1 cellular context compared by ENCODE assay signal in the genomic region with DNA sequence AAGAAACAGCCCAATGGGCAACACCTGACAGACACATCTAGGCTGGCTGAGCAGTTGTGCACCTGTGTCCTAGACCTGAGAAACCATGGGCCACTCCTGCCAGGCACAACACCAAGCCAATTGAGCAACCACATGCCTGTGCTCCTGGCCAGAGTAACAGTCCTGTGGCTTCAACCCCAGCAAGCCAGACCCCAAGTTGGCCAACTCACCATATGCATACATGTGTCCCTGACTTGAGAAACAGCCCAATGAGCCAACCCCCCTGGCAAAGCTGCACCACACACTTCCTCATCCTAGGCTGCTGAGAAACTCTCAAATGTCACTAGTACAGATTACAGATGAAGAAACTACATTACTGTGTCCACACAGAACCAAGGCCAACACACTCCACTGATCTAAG.
TF ChIP-seq lines count a peak whose summit lies in the region.

No MANE protein-coding gene starts in this region.

TF ChIP-seq in HepG2, 621 proteins besides CTCF, POLR2A, EP300 and RAD21:
- TF ChIP-seq, protein P1, sequence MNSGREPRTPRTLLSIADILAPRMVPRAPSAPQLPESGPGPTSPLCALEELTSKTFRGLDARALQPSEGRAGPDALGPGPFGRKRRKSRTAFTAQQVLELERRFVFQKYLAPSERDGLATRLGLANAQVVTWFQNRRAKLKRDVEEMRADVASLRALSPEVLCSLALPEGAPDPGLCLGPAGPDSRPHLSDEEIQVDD (CRISPR knock-in tag; IDR thresholded peaks at IDR 0.05; ENCODE audit: borderline replicate concordance) = no peak
- TF ChIP-seq ZNF772 (CRISPR knock-in tag; IDR thresholded peaks at IDR 0.05) = no peak
- TF ChIP-seq CEBPG (CRISPR knock-in tag; IDR thresholded peaks at IDR 0.05) = no peak
- TF ChIP-seq NFIC (IDR thresholded peaks at IDR 0.05; ENCODE audit: low read length) = no peak
- TF ChIP-seq ZNF619 (CRISPR knock-in tag; IDR thresholded peaks at IDR 0.05) = no peak
- no peak for TF ChIP-seq NCOR1 (IDR thresholded peaks at IDR 0.05; ENCODE audit: borderline replicate concordance, low read length)
- TF ChIP-seq, protein P2, sequence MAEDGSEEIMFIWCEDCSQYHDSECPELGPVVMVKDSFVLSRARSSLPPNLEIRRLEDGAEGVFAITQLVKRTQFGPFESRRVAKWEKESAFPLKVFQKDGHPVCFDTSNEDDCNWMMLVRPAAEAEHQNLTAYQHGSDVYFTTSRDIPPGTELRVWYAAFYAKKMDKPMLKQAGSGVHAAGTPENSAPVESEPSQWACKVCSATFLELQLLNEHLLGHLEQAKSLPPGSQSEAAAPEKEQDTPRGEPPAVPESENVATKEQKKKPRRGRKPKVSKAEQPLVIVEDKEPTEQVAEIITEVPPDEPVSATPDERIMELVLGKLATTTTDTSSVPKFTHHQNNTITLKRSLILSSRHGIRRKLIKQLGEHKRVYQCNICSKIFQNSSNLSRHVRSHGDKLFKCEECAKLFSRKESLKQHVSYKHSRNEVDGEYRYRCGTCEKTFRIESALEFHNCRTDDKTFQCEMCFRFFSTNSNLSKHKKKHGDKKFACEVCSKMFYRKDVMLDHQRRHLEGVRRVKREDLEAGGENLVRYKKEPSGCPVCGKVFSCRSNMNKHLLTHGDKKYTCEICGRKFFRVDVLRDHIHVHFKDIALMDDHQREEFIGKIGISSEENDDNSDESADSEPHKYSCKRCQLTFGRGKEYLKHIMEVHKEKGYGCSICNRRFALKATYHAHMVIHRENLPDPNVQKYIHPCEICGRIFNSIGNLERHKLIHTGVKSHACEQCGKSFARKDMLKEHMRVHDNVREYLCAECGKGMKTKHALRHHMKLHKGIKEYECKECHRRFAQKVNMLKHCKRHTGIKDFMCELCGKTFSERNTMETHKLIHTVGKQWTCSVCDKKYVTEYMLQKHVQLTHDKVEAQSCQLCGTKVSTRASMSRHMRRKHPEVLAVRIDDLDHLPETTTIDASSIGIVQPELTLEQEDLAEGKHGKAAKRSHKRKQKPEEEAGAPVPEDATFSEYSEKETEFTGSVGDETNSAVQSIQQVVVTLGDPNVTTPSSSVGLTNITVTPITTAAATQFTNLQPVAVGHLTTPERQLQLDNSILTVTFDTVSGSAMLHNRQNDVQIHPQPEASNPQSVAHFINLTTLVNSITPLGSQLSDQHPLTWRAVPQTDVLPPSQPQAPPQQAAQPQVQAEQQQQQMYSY (CRISPR knock-in tag; IDR thresholded peaks at IDR 0.05) = no peak
- TF ChIP-seq, protein P3, sequence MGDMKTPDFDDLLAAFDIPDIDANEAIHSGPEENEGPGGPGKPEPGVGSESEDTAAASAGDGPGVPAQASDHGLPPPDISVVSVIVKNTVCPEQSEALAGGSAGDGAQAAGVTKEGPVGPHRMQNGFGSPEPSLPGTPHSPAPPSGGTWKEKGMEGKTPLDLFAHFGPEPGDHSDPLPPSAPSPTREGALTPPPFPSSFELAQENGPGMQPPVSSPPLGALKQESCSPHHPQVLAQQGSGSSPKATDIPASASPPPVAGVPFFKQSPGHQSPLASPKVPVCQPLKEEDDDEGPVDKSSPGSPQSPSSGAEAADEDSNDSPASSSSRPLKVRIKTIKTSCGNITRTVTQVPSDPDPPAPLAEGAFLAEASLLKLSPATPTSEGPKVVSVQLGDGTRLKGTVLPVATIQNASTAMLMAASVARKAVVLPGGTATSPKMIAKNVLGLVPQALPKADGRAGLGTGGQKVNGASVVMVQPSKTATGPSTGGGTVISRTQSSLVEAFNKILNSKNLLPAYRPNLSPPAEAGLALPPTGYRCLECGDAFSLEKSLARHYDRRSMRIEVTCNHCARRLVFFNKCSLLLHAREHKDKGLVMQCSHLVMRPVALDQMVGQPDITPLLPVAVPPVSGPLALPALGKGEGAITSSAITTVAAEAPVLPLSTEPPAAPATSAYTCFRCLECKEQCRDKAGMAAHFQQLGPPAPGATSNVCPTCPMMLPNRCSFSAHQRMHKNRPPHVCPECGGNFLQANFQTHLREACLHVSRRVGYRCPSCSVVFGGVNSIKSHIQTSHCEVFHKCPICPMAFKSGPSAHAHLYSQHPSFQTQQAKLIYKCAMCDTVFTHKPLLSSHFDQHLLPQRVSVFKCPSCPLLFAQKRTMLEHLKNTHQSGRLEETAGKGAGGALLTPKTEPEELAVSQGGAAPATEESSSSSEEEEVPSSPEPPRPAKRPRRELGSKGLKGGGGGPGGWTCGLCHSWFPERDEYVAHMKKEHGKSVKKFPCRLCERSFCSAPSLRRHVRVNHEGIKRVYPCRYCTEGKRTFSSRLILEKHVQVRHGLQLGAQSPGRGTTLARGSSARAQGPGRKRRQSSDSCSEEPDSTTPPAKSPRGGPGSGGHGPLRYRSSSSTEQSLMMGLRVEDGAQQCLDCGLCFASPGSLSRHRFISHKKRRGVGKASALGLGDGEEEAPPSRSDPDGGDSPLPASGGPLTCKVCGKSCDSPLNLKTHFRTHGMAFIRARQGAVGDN (CRISPR knock-in tag; IDR thresholded peaks at IDR 0.05) = no peak; the same call in 1 of the 2 replicates
- TF ChIP-seq, protein P4, sequence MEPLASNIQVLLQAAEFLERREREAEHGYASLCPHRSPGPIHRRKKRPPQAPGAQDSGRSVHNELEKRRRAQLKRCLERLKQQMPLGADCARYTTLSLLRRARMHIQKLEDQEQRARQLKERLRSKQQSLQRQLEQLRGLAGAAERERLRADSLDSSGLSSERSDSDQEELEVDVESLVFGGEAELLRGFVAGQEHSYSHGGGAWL (CRISPR knock-in tag; IDR thresholded peaks at IDR 0.05) = no peak
- no peak for TF ChIP-seq CHD2 (IDR thresholded peaks at IDR 0.05; ENCODE audit: low read depth, low read length)
- no peak for TF ChIP-seq DPF2 (CRISPR knock-in tag; IDR thresholded peaks at IDR 0.05; ENCODE audit: borderline replicate concordance, low read depth)
